28 cellular contexts compared by ENCODE assay signal in genomic region chr6:16081337-16081736, GRCh38.
"Had no signal": no experiment of that assay in that cellular context is flagged by ENCODE, and none has a peak within 500 bp of the region (broad histone marks: within the 10 kb centered on the region; RNA-seq: fewer than 3 reads in every experiment).

No MANE protein-coding gene starts in this region.

- H3K4me2 ChIP-seq: neural progenitor cell, smooth muscle cell had no signal

- H3K36me3 ChIP-seq: neural progenitor cell, ovary, right lobe of liver, sigmoid colon, spleen, suprapubic skin, tibial artery, transverse colon, upper lobe of right lung, uterus had no signal

- H3K4me1 ChIP-seq: neural progenitor cell, parathyroid adenoma, right lobe of liver, spleen, testis, tibial artery, upper lobe of right lung, uterus had no signal

- H2AFZ ChIP-seq: neural progenitor cell, parathyroid adenoma had no signal

- H3K79me2 ChIP-seq: parathyroid adenoma had no signal

- DNase-seq: natural killer cell; occipital lobe; ovary; posterior cingulate gyrus; psoas muscle; right cardiac atrium; right lobe of liver; sigmoid colon; spleen; stimulated activated CD4-positive, alpha-beta T cell treated with anti-CD3 and anti-CD28 coated beads, Interleukin-12 subunit alpha, Interleukin-12 subunit beta, amount 100 ng/mL, for 4 hours; stimulated activated CD4-positive, alpha-beta T cell treated with anti-CD3 and anti-CD28 coated beads, Interleukin-1b, Interleukin-23, amount 100 ng/mL, for 48 hours; stimulated activated CD4-positive, alpha-beta T cell treated with anti-CD3 and anti-CD28 coated beads, Interleukin-4, amount 100 ng/mL, for 1 hour; stimulated activated CD4-positive, alpha-beta T cell treated with anti-CD3 and anti-CD28 coated beads, Interleukin-4, amount 100 ng/mL, for 4 hours; stimulated activated CD8-positive, alpha-beta memory T cell treated with anti-CD3 and anti-CD28 coated beads, Interleukin-4, amount 100 ng/mL, for 48 hours; stimulated activated naive CD4-positive, alpha-beta T cell; stimulated activated naive CD8-positive, alpha-beta T cell treated with anti-CD3 and anti-CD28 coated beads, Interleukin-15, amount 100 ng/mL, for 72 hours; stimulated activated naive CD8-positive, alpha-beta T cell treated with anti-CD3 and anti-CD28 coated beads, Interleukin-15, Interleukin-2, amounts not matched to agents 100 U/mL and 50 U/mL, for 24 hours; substantia nigra; testis; tibial artery; transverse colon; upper lobe of right lung; uterus had no signal

- H3K9me3 ChIP-seq: ovary, psoas muscle, right lobe of liver, sigmoid colon, spleen, suprapubic skin, testis, tibial artery, transverse colon, upper lobe of right lung, uterus had no signal

- H3K27me3 ChIP-seq: neural progenitor cell, ovary, right lobe of liver, sigmoid colon, spleen, suprapubic skin, testis, tibial artery, transverse colon, upper lobe of right lung, uterus had no signal

- ATAC-seq: natural killer cell; psoas muscle; right cardiac atrium; right lobe of liver; stimulated activated memory B cell treated with anti-CD40 and anti-IgM and Interleukin-4, amounts not matched to agents 10 μg/mL and 1 μg/mL and 100 μg/mL, for 72 hours; stimulated activated naive CD8-positive, alpha-beta T cell treated with anti-CD3 and anti-CD28 coated beads, Interleukin-15, amount 100 ng/mL, for 72 hours; stimulated activated naive CD8-positive, alpha-beta T cell treated with anti-CD3 and anti-CD28 coated beads, Interleukin-15, Interleukin-2, amounts not matched to agents 100 U/mL and 50 U/mL, for 24 hours; upper lobe of right lung had no signal

- H3K27ac ChIP-seq: neural progenitor cell, ovary, parathyroid adenoma, psoas muscle, right lobe of liver, sigmoid colon, spleen, suprapubic skin, testis, tibial artery, transverse colon, upper lobe of right lung, uterus had no signal

- H3K4me3 ChIP-seq: neural progenitor cell, ovary, psoas muscle, right lobe of liver, sigmoid colon, smooth muscle cell, spleen, suprapubic skin, testis, tibial artery, transverse colon, upper lobe of right lung, uterus had no signal
